21 cellular contexts compared by ENCODE assay signal in the genomic region with DNA sequence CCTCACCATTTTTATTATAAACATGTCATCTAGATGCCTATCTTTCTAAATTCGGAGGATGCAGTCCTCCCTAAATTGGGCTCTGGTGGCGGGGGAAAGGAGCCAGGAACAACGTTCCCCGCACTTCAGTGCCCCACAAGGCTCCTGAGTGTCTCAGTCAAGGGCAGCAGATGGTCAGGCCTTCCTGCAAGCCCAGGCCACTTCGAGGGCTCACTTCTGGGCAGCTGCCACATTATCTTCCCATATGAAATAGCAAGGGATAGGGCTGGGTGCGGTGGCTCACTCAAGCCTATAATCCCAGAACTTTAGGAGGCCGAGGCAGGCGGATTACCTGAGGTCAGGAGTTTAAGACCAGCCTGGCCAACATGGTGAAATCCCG. TPM values are rescaled to one million over a fixed set of nuclear protein-coding genes. Genes with fewer than 3 reads are reported as not detected.
A peak's percentile ranks its signal among the peaks of the same experiment; 100 is the strongest.
DNase-seq lines count a peak whose midpoint lies in the region; ATAC-seq, FAIRE-seq and TF ChIP-seq lines count a peak whose summit lies in the region.
"Had no signal": no experiment of that assay in that cellular context is flagged by ENCODE, and none has a peak within 500 bp of the region (broad histone marks: within the 10 kb centered on the region; RNA-seq: fewer than 3 reads in every experiment).

No MANE protein-coding gene starts in this region.

- TF ChIP-seq CTCF in cardiac muscle cell (IDR thresholded peaks at IDR 0.05; ENCODE audit: low read depth, low read length) = no peak
- TF ChIP-seq CTCF in left ventricle myocardium inferior (IDR thresholded peaks at IDR 0.05; ENCODE audit: borderline replicate concordance) = no peak
- TF ChIP-seq CTCF in astrocyte (IDR thresholded peaks at IDR 0.05; ENCODE audit: insufficient read depth, low read depth, low read length) = no peak
- no peak for TF ChIP-seq CTCF in prostate gland (IDR thresholded peaks at IDR 0.05)
- no peak for TF ChIP-seq CTCF in CD4-positive, alpha-beta T cell (IDR thresholded peaks at IDR 0.05)

- no peak overlapping the region for H3K4me3 ChIP-seq in cardiac muscle cell
- no peak overlapping the region for H3K4me3 ChIP-seq in left ventricle myocardium inferior
- H3K4me3 ChIP-seq in astrocyte (ENCODE audit: insufficient read depth, low read depth, low read length) = no peak overlapping the region
- H3K4me3 ChIP-seq in urinary bladder (ENCODE audit: low read depth, low read length) = no peak overlapping the region
- no peak overlapping the region for H3K4me3 ChIP-seq in prostate gland

- H3K36me3 Mint-ChIP-seq in astrocyte (ENCODE audit: low read depth, unreplicated experiment) = peaks cover 9% of the 10 kb centered on the region
- H3K36me3 Mint-ChIP-seq in CD4-positive, alpha-beta T cell (ENCODE audit: low read depth) = peaks cover 41% of the 10 kb centered on the region
- H3K36me3 Mint-ChIP-seq: naive B cell had no signal

- no peak overlapping the region for H3K27ac Mint-ChIP-seq in astrocyte (ENCODE audit: unreplicated experiment)
- no peak overlapping the region for H3K27ac Mint-ChIP-seq in CD4-positive, alpha-beta T cell
- H3K27ac Mint-ChIP-seq: activated CD4-positive, alpha-beta memory T cell treated with anti-CD3 and anti-CD28 coated beads for 36 hours; activated naive CD4-positive, alpha-beta T cell treated with anti-CD3 and anti-CD28 coated beads, Interleukin-2, amount 50 U/mL, for 72 hours; naive B cell; stimulated activated memory B cell treated with anti-CD40 and anti-IgM and Interleukin-4, amounts not matched to agents 10 μg/mL and 1 μg/mL and 100 μg/mL, for 72 hours had no signal

- no peak for FAIRE-seq in astrocyte (lab: Jason Lieb, UNC)
- FAIRE-seq: A204.1 had no signal

- peaks cover 19% of the 10 kb centered on the region for H3K4me1 ChIP-seq in cardiac muscle cell (ENCODE audit: low read depth)
- H3K4me1 ChIP-seq in left ventricle myocardium inferior = peaks cover 18% of the 10 kb centered on the region
- peaks cover 9% of the 10 kb centered on the region for H3K4me1 ChIP-seq in astrocyte (ENCODE audit: insufficient read depth, low read length)
- H3K4me1 ChIP-seq in urinary bladder (ENCODE audit: insufficient read depth) = peaks cover 2% of the 10 kb centered on the region
- no peaks in the 10 kb centered on the region for H3K4me1 ChIP-seq in prostate gland (replicated peaks)

- CTCF ChIA-PET in CD4-positive, alpha-beta T cell (lab: Charles Lee) = no interaction called here

- H3K9me3 ChIP-seq in cardiac muscle cell (ENCODE audit: low read depth) (no peaks in the 10 kb centered on the region), left ventricle myocardium inferior (replicated peaks) (no peaks in the 10 kb centered on the region), astrocyte (ENCODE audit: insufficient read depth, low read depth, low read length) (no peaks in the 10 kb centered on the region), prostate gland (no peaks in the 10 kb centered on the region)
- no peaks in the 10 kb centered on the region for H3K9me3 ChIP-seq in CD4-positive, alpha-beta T cell (ENCODE audit: control insufficient read depth, low read length)
- H3K9me3 ChIP-seq: heart right ventricle had no signal

- peaks cover 54% of the 10 kb centered on the region for H4K20me1 ChIP-seq in astrocyte (ENCODE audit: insufficient read depth, low read length)

- DNase-seq in cardiac muscle cell (ENCODE audit: low read depth in 1 of 2, low spot score in 1 of 2) = no peak
- DNase-seq in left ventricle myocardium inferior = no peak
- DNase-seq in astrocyte (ENCODE audit: low read depth) = no peak
- peak; percentile 43 for DNase-seq in myocyte (ENCODE audit: low read depth)
- no peak for DNase-seq in prostate gland (ENCODE audit: low spot score)
- DNase-seq in CD4-positive, alpha-beta T cell = no peak
- DNase-seq: activated CD4-positive, alpha-beta memory T cell treated with anti-CD3 and anti-CD28 coated beads for 36 hours; activated T-cell treated with anti-CD3 and anti-CD28 coated beads, Interleukin-2, amount 50 U/mL, for 1 hour; brain microvascular endothelial cell; erythroblast; GOT3; naive B cell; NCI-H1694; trophoblast cell had no signal

- H3K27me3 Mint-ChIP-seq in astrocyte (ENCODE audit: low read depth, unreplicated experiment) = no peaks in the 10 kb centered on the region
- H3K27me3 Mint-ChIP-seq in CD4-positive, alpha-beta T cell = no peaks in the 10 kb centered on the region
- H3K27me3 Mint-ChIP-seq: activated CD4-positive, alpha-beta memory T cell treated with anti-CD3 and anti-CD28 coated beads for 36 hours; naive B cell; stimulated activated memory B cell treated with anti-CD40 and anti-IgM and Interleukin-4, amounts not matched to agents 10 μg/mL and 1 μg/mL and 100 μg/mL, for 72 hours had no signal

- no peaks in the 10 kb centered on the region for H3K9me3 Mint-ChIP-seq in astrocyte (ENCODE audit: unreplicated experiment)
- no peaks in the 10 kb centered on the region for H3K9me3 Mint-ChIP-seq in CD4-positive, alpha-beta T cell
- H3K9me3 Mint-ChIP-seq: activated CD4-positive, alpha-beta memory T cell treated with anti-CD3 and anti-CD28 coated beads for 36 hours; activated naive CD4-positive, alpha-beta T cell treated with anti-CD3 and anti-CD28 coated beads, Interleukin-2, amount 50 U/mL, for 72 hours; naive B cell; stimulated activated memory B cell treated with anti-CD40 and anti-IgM and Interleukin-4, amounts not matched to agents 10 μg/mL and 1 μg/mL and 100 μg/mL, for 72 hours had no signal

- peak overlapping the region; percentile 21 for H3K9ac ChIP-seq in astrocyte (ENCODE audit: low read length)

- no peak overlapping the region for H2AFZ ChIP-seq in astrocyte (ENCODE audit: low read depth, low read length)

- intact Hi-C loops in left ventricle myocardium inferior (cut with micrococcal nuclease) (no loop called here), prostate gland (cut with DNase I) (no loop called here)
- intact Hi-C loops in CD4-positive, alpha-beta T cell (cut with DNase I, micrococcal nuclease) = no loop called here

- peaks cover 15% of the 10 kb centered on the region for H3K79me2 ChIP-seq in astrocyte (ENCODE audit: insufficient read depth, low read length)

- H3K4me3 Mint-ChIP-seq in astrocyte (ENCODE audit: unreplicated experiment) = no peak overlapping the region
- no peak overlapping the region for H3K4me3 Mint-ChIP-seq in CD4-positive, alpha-beta T cell
- H3K4me3 Mint-ChIP-seq: activated CD4-positive, alpha-beta memory T cell treated with anti-CD3 and anti-CD28 coated beads for 36 hours; naive B cell; stimulated activated memory B cell treated with anti-CD40 and anti-IgM and Interleukin-4, amounts not matched to agents 10 μg/mL and 1 μg/mL and 100 μg/mL, for 72 hours had no signal

- H3K27me3 ChIP-seq in cardiac muscle cell (no peaks in the 10 kb centered on the region), left ventricle myocardium inferior (ENCODE audit: low read depth) (no peaks in the 10 kb centered on the region), astrocyte (ENCODE audit: insufficient read depth, low read length) (no peaks in the 10 kb centered on the region), prostate gland (replicated peaks; ENCODE audit: insufficient read depth) (no peaks in the 10 kb centered on the region)
- no peaks in the 10 kb centered on the region for H3K27me3 ChIP-seq in CD4-positive, alpha-beta T cell (ENCODE audit: control insufficient read depth, insufficient read depth, low read length)
- H3K27me3 ChIP-seq: brain microvascular endothelial cell, heart right ventricle had no signal

- H3K4me2 ChIP-seq in astrocyte (ENCODE audit: low read length) = peak overlapping the region; percentile 78

- ATAC-seq in CD4-positive, alpha-beta T cell (ENCODE audit: poor library complexity) = no peak
- no peak for ATAC-seq in HG03135 (IDR thresholded peaks at IDR 0.05; ENCODE audit: unreplicated experiment)
- ATAC-seq: activated naive CD4-positive, alpha-beta T cell treated with anti-CD3 and anti-CD28 coated beads, Interleukin-2, amount 50 U/mL, for 72 hours; stimulated activated memory B cell treated with anti-CD40 and anti-IgM and Interleukin-4, amounts not matched to agents 10 μg/mL and 1 μg/mL and 100 μg/mL, for 72 hours had no signal

- H3K36me3 ChIP-seq in cardiac muscle cell = no peaks in the 10 kb centered on the region
- H3K36me3 ChIP-seq in left ventricle myocardium inferior = peaks cover 25% of the 10 kb centered on the region
- H3K36me3 ChIP-seq in astrocyte (ENCODE audit: insufficient read depth, low read length) = no peaks in the 10 kb centered on the region
- peaks cover 2% of the 10 kb centered on the region for H3K36me3 ChIP-seq in urinary bladder (ENCODE audit: insufficient read depth)
- H3K36me3 ChIP-seq in prostate gland = peaks cover 0 to 4% of the 10 kb centered on the region in 2 donors

- H3K27ac ChIP-seq in cardiac muscle cell (peak overlapping the region; percentile 1), left ventricle myocardium inferior (replicated peaks) (no peak overlapping the region), astrocyte (ENCODE audit: low read depth, low read length) (no peak overlapping the region), urinary bladder (ENCODE audit: low read depth) (peak overlapping the region; percentile 16), prostate gland (no peak overlapping the region)
- no peak overlapping the region for H3K27ac ChIP-seq in CD4-positive, alpha-beta T cell (ENCODE audit: low read depth, low read length)
- H3K27ac ChIP-seq: brain microvascular endothelial cell, heart right ventricle, VCaP had no signal

- no peak for TF ChIP-seq POLR2A in prostate gland (IDR thresholded peaks at IDR 0.05)

- 31% methylated on average over 9 of the region's 9 CpGs for WGBS in urinary bladder
- WGBS in prostate gland = 63% methylated on average over 9 of the region's 9 CpGs

- H3K4me1 Mint-ChIP-seq in astrocyte (ENCODE audit: low read depth, unreplicated experiment) = peaks cover 9% of the 10 kb centered on the region
- peaks cover 7% of the 10 kb centered on the region for H3K4me1 Mint-ChIP-seq in CD4-positive, alpha-beta T cell (ENCODE audit: low read depth)
- H3K4me1 Mint-ChIP-seq: stimulated activated memory B cell treated with anti-CD40 and anti-IgM and Interleukin-4, amounts not matched to agents 10 μg/mL and 1 μg/mL and 100 μg/mL, for 72 hours had no signal

- POLR2A ChIA-PET in CD4-positive, alpha-beta T cell (lab: Charles Lee) = no interaction called here

RNA-seq across cellular contexts. Expression of a gene that starts 32.3 kb away (rescaled TPM):
- total RNA-seq in cardiac muscle cell (17.4 and 26.1 TPM in 2 replicates), left ventricle myocardium inferior (74.5 TPM), astrocyte (33.4 and 34.9 TPM in 2 replicates), myocyte (37.4 and 38.9 TPM in 2 replicates), urinary bladder (15.0 TPM), prostate gland (10 to 100 TPM; 39.5 to 65.8 TPM)
- polyA plus RNA-seq in cardiac muscle cell (15.4 and 31.2 TPM in 2 replicates), urinary bladder (65.2 TPM)
- 28.2 TPM for polyA plus RNA-seq in myocyte (2012)
- total RNA-seq in CD4-positive, alpha-beta T cell = 10 to 100 TPM; 35.7 to 38.9 TPM

RNA-seq across cellular contexts. Expression of a gene that starts 34.1 kb away (rescaled TPM):
- total RNA-seq in cardiac muscle cell (6.1 and 8.6 TPM in 2 replicates), left ventricle myocardium inferior (3.2 TPM), astrocyte (3.3 and 3.6 TPM in 2 replicates), myocyte (2.9 and 4.4 TPM in 2 replicates), urinary bladder (1.5 TPM), prostate gland (1 to 10 TPM in 1 of 2 donors, under 1 TPM in 1; 0.91 to 8.0 TPM)
- polyA plus RNA-seq in cardiac muscle cell (8.5 and 15.6 TPM in 2 replicates), urinary bladder (2.8 TPM)
- 7.0 TPM for polyA plus RNA-seq in myocyte (2012)
- total RNA-seq in CD4-positive, alpha-beta T cell = 1 to 10 TPM in 1 of 2 experiments, under 1 TPM in 1; 0.74 to 1.2 TPM

RNA-seq across cellular contexts. Expression of a gene that starts 40.8 kb away (rescaled TPM):
- total RNA-seq in cardiac muscle cell = 34.6 and 37.7 TPM in 2 replicates
- 128 and 164 TPM in 2 replicates for polyA plus RNA-seq in cardiac muscle cell
- total RNA-seq in left ventricle myocardium inferior = 131 TPM
- total RNA-seq in astrocyte = 206 and 221 TPM in 2 replicates
- 41.1 and 41.2 TPM in 2 replicates for total RNA-seq in myocyte
- polyA plus RNA-seq in myocyte (2012) = 155 TPM
- total RNA-seq in urinary bladder = 27.3 TPM
- 68.9 TPM for polyA plus RNA-seq in urinary bladder
- total RNA-seq in prostate gland = 10 to 100 TPM; 41.9 to 51.8 TPM
- 10 to 100 TPM; 92.4 to 96.6 TPM for total RNA-seq in CD4-positive, alpha-beta T cell

Comparison
In these comparisons a context has a peak if more than half of its experiments do, and no peak if none do; other contexts are left out.
1. H3K27ac ChIP-seq: peak in cardiac muscle cell (single experiment) and urinary bladder (single experiment); none in left ventricle myocardium inferior (single experiment), astrocyte (single experiment), prostate gland (0 of 2) and CD4-positive, alpha-beta T cell (single experiment).